ENCODE assay signal across 8 cellular contexts in genomic region chr11:19116315-19116970, GRCh38. TPM values are rescaled to one million over a fixed set of nuclear protein-coding genes. Genes with fewer than 3 reads are reported as not detected.
DNase-seq lines count a peak whose midpoint lies in the region; ATAC-seq, FAIRE-seq and TF ChIP-seq lines count a peak whose summit lies in the region.

No MANE protein-coding gene starts in this region.

- FAIRE-seq in kidney (lab: Jason Lieb, UNC), result no peak

- WGBS in thymus, result 39% methylated on average over 16 of the region's 16 CpGs

- H3K4me1 ChIP-seq in kidney (ENCODE audit: control insufficient read depth in 1 of 2, insufficient read depth in 1 of 2, low read depth in 1 of 2, low read length in 2 of 2) (peaks cover 4 to 5% of the 10 kb centered on the region in 2 donors), thymus (ENCODE audit: control insufficient read depth, insufficient read depth, low read length) (peaks cover 9% of the 10 kb centered on the region)

- H3K9me3 ChIP-seq in kidney (ENCODE audit: control insufficient read depth in 1 of 2, low read length in 2 of 2) (no peaks in the 10 kb centered on the region), thymus (ENCODE audit: control insufficient read depth) (no peaks in the 10 kb centered on the region)

- peaks cover 46% of the 10 kb centered on the region for H3K4me1 Mint-ChIP-seq in activated T-cell treated with anti-CD3 and anti-CD28 coated beads, Interleukin-2, amount 50 U/mL, for 24 hours (ENCODE audit: low read depth)
- peaks cover 47% of the 10 kb centered on the region for H3K4me1 Mint-ChIP-seq in activated T-helper 1 cell treated with anti-CD3 and anti-CD28 coated beads, Interleukin-12 subunit alpha, Interleukin-12 subunit beta, Interleukin-2, Interleukin-4 antibody, amounts not matched to agents 30 ng/mL and 10 ng/mL and 1 ng/mL, durations not matched to agents 14 hours and 24 hours and 36 hours (ENCODE audit: low read depth)

- no peaks in the 10 kb centered on the region for H3K27me3 ChIP-seq in thymus (ENCODE audit: control insufficient read depth, insufficient read depth)

- H3K36me3 ChIP-seq in kidney (ENCODE audit: control insufficient read depth in 1 of 2, insufficient read depth in 2 of 2, low read length in 2 of 2), result no peaks in the 10 kb centered on the region
- H3K36me3 ChIP-seq in thymus (ENCODE audit: control insufficient read depth, insufficient read depth), result no peaks in the 10 kb centered on the region

- H3K36me3 Mint-ChIP-seq in activated T-cell treated with anti-CD3 and anti-CD28 coated beads, Interleukin-2, amount 50 U/mL, for 24 hours (ENCODE audit: low read depth), result peaks cover 43% of the 10 kb centered on the region
- H3K36me3 Mint-ChIP-seq in activated T-helper 1 cell treated with anti-CD3 and anti-CD28 coated beads, Interleukin-12 subunit alpha, Interleukin-12 subunit beta, Interleukin-2, Interleukin-4 antibody, amounts not matched to agents 30 ng/mL and 10 ng/mL and 1 ng/mL, durations not matched to agents 14 hours and 24 hours and 36 hours (ENCODE audit: low read depth), result peaks cover 14% of the 10 kb centered on the region

- H3K9ac ChIP-seq in kidney (ENCODE audit: low read length in 2 of 2), result no peak overlapping the region

- H3K27ac ChIP-seq in kidney (ENCODE audit: low read depth in 2 of 2, low read length in 2 of 2), result no peak overlapping the region
- H3K27ac ChIP-seq in thymus (ENCODE audit: low read depth), result no peak overlapping the region

- peak; percentile 36 for DNase-seq in activated T-cell treated with anti-CD3 and anti-CD28 coated beads, Interleukin-2, amount 50 U/mL, for 24 hours
- no peak for DNase-seq in activated T-cell treated with anti-CD3 and anti-CD28 coated beads, Interleukin-2, amount 50 U/mL, for 1 hour
- DNase-seq in activated T-helper 1 cell treated with anti-CD3 and anti-CD28 coated beads, Interleukin-12 subunit alpha, Interleukin-12 subunit beta, Interleukin-2, Interleukin-4 antibody, amounts not matched to agents 30 ng/mL and 10 ng/mL and 1 ng/mL, durations not matched to agents 14 hours and 24 hours and 36 hours (ENCODE audit: low spot score), result no peak
- DNase-seq in kidney (no peak), OCI-M2 (lab: John Stamatoyannopoulos, UW; ENCODE audit: unreplicated experiment) (no peak)

- intact Hi-C loops in activated T-helper 1 cell treated with anti-CD3 and anti-CD28 coated beads, Interleukin-12 subunit alpha, Interleukin-12 subunit beta, Interleukin-2, Interleukin-4 antibody, amounts not matched to agents 30 ng/mL and 10 ng/mL and 1 ng/mL, durations not matched to agents 14 hours and 24 hours and 36 hours (cut with micrococcal nuclease), result loop anchor here (2.0 to 5.0 kb wide), 4 partner anchors 46 to 1271 kb away; partner anchors contain the start of genes NAV2, PRMT3 and TSG101
- intact Hi-C loops in kidney (cut with DNase I), result no loop called here

- TF ChIP-seq CTCF in kidney (IDR thresholded peaks at IDR 0.05; ENCODE audit: borderline replicate concordance, extremely low read depth, insufficient read depth), result no peak

- H3K9me3 Mint-ChIP-seq in activated T-cell treated with anti-CD3 and anti-CD28 coated beads, Interleukin-2, amount 50 U/mL, for 24 hours, result no peaks in the 10 kb centered on the region
- H3K9me3 Mint-ChIP-seq in activated T-helper 1 cell treated with anti-CD3 and anti-CD28 coated beads, Interleukin-12 subunit alpha, Interleukin-12 subunit beta, Interleukin-2, Interleukin-4 antibody, amounts not matched to agents 30 ng/mL and 10 ng/mL and 1 ng/mL, durations not matched to agents 14 hours and 24 hours and 36 hours, result no peaks in the 10 kb centered on the region

- H3K27ac Mint-ChIP-seq in activated T-cell treated with anti-CD3 and anti-CD28 coated beads, Interleukin-2, amount 50 U/mL, for 24 hours, result peak overlapping the region; percentile 95
- no peak overlapping the region for H3K27ac Mint-ChIP-seq in activated T-helper 1 cell treated with anti-CD3 and anti-CD28 coated beads, Interleukin-12 subunit alpha, Interleukin-12 subunit beta, Interleukin-2, Interleukin-4 antibody, amounts not matched to agents 30 ng/mL and 10 ng/mL and 1 ng/mL, durations not matched to agents 14 hours and 24 hours and 36 hours

- no peaks in the 10 kb centered on the region for H3K27me3 Mint-ChIP-seq in activated T-cell treated with anti-CD3 and anti-CD28 coated beads, Interleukin-2, amount 50 U/mL, for 24 hours
- peaks cover 12% of the 10 kb centered on the region for H3K27me3 Mint-ChIP-seq in activated T-helper 1 cell treated with anti-CD3 and anti-CD28 coated beads, Interleukin-12 subunit alpha, Interleukin-12 subunit beta, Interleukin-2, Interleukin-4 antibody, amounts not matched to agents 30 ng/mL and 10 ng/mL and 1 ng/mL, durations not matched to agents 14 hours and 24 hours and 36 hours (ENCODE audit: insufficient read depth)

- ATAC-seq in HG02973 (IDR thresholded peaks at IDR 0.05; ENCODE audit: unreplicated experiment), result no peak
- ATAC-seq in esophagus mucosa, result no peak

- H3K4me3 ChIP-seq in kidney (ENCODE audit: low read length in 2 of 2) (peak overlapping the region; percentile 44 to 71), thymus (ENCODE audit: low read length) (peak overlapping the region; percentile 77)

- peak overlapping the region; percentile 93 for H3K4me3 Mint-ChIP-seq in activated T-cell treated with anti-CD3 and anti-CD28 coated beads, Interleukin-2, amount 50 U/mL, for 24 hours
- H3K4me3 Mint-ChIP-seq in activated T-helper 1 cell treated with anti-CD3 and anti-CD28 coated beads, Interleukin-12 subunit alpha, Interleukin-12 subunit beta, Interleukin-2, Interleukin-4 antibody, amounts not matched to agents 30 ng/mL and 10 ng/mL and 1 ng/mL, durations not matched to agents 14 hours and 24 hours and 36 hours, result peak overlapping the region; percentile 93

RNA-seq across cellular contexts. Expression of gene ZDHHC13, which starts 0.5 kb away (rescaled TPM):
- total RNA-seq in activated T-helper 1 cell treated with anti-CD3 and anti-CD28 coated beads, Interleukin-12 subunit alpha, Interleukin-12 subunit beta, Interleukin-2, Interleukin-4 antibody, amounts not matched to agents 30 ng/mL and 10 ng/mL and 1 ng/mL, durations not matched to agents 14 hours and 24 hours and 36 hours, result 25.0 and 28.9 TPM in 2 replicates
- total RNA-seq in kidney (18.9 TPM), esophagus mucosa (36.5 TPM)
- polyA plus RNA-seq in kidney (ENCODE audit: insufficient read depth, low read depth, low replicate concordance) (13.1 TPM), thymus (23.6 TPM)

RNA-seq across cellular contexts. Expression of gene MRGPRX2, which starts 55.9 kb away (rescaled TPM):
- 0.13 and 0.29 TPM in 2 replicates for total RNA-seq in activated T-helper 1 cell treated with anti-CD3 and anti-CD28 coated beads, Interleukin-12 subunit alpha, Interleukin-12 subunit beta, Interleukin-2, Interleukin-4 antibody, amounts not matched to agents 30 ng/mL and 10 ng/mL and 1 ng/mL, durations not matched to agents 14 hours and 24 hours and 36 hours
- total RNA-seq in kidney (0.28 TPM), esophagus mucosa (not detected)
- polyA plus RNA-seq in kidney (ENCODE audit: insufficient read depth, low read depth, low replicate concordance) (not detected), thymus (0.02 TPM)
